10 cellular contexts compared by ENCODE assay signal in genomic region chr1:149916193-149916926, GRCh38. TPM values are rescaled to one million over a fixed set of nuclear protein-coding genes. Genes with fewer than 3 reads are reported as not detected.
DNase-seq lines count a peak whose midpoint lies in the region; ATAC-seq and TF ChIP-seq lines count a peak whose summit lies in the region.
"Had no signal": no experiment of that assay in that cellular context is flagged by ENCODE, and none has a peak within 500 bp of the region (broad histone marks: within the 10 kb centered on the region; RNA-seq: fewer than 3 reads in every experiment).

No MANE protein-coding gene starts in this region.

- TF ChIP-seq CTCF in cardiac muscle cell (IDR thresholded peaks at IDR 0.05; ENCODE audit: low read depth, low read length) (no peak), kidney epithelial cell (IDR thresholded peaks at IDR 0.05; ENCODE audit: insufficient read depth, low read length, poor library complexity, severe bottlenecking) (no peak), vagina (IDR thresholded peaks at IDR 0.05) (no peak)

- H3K36me3 Mint-ChIP-seq in activated naive CD8-positive, alpha-beta T cell, result peaks cover 2% of the 10 kb centered on the region

- intact Hi-C loops in cardiac septum (cut with DNase I), result no loop called here
- intact Hi-C loops in vagina (cut with DNase I), result no loop called here
- intact Hi-C loops in Right ventricle myocardium inferior (cut with DNase I), result no loop called here

- peak overlapping the region; percentile 89 for H3K4me3 Mint-ChIP-seq in activated naive CD8-positive, alpha-beta T cell

- ATAC-seq in HG03354 (IDR thresholded peaks at IDR 0.05; ENCODE audit: poor library complexity, severe bottlenecking, unreplicated experiment) (no peak), Right ventricle myocardium inferior (no peak)

- peaks cover 39% of the 10 kb centered on the region for H3K4me1 Mint-ChIP-seq in activated naive CD8-positive, alpha-beta T cell (ENCODE audit: low read depth)

- H3K36me3 ChIP-seq in cardiac muscle cell, result no peaks in the 10 kb centered on the region
- H3K36me3 ChIP-seq in kidney epithelial cell (ENCODE audit: control insufficient read depth, insufficient read depth, low read length), result no peaks in the 10 kb centered on the region
- no peaks in the 10 kb centered on the region for H3K36me3 ChIP-seq in vagina

- peak overlapping the region; percentile 63 for H3K4me3 ChIP-seq in cardiac muscle cell
- peak overlapping the region; percentile 70 for H3K4me3 ChIP-seq in kidney epithelial cell (ENCODE audit: low read depth, low read length)
- H3K4me3 ChIP-seq in vagina, result peak overlapping the region; percentile 61 to 69
- H3K4me3 ChIP-seq: MG63 had no signal

- TF ChIP-seq POLR2A in vagina (IDR thresholded peaks at IDR 0.05), result no peak

- no peaks in the 10 kb centered on the region for H3K27me3 Mint-ChIP-seq in activated naive CD8-positive, alpha-beta T cell

- no peaks in the 10 kb centered on the region for H3K9me3 Mint-ChIP-seq in activated naive CD8-positive, alpha-beta T cell (ENCODE audit: low read depth)

- no peaks in the 10 kb centered on the region for H3K27me3 ChIP-seq in cardiac muscle cell
- H3K27me3 ChIP-seq in kidney epithelial cell (ENCODE audit: control insufficient read depth, insufficient read depth, low read length), result no peaks in the 10 kb centered on the region
- H3K27me3 ChIP-seq in vagina, result no peaks in the 10 kb centered on the region
- H3K27me3 ChIP-seq: MG63 had no signal

- H3K27ac Mint-ChIP-seq in activated naive CD8-positive, alpha-beta T cell, result peak overlapping the region; percentile 59

- peak overlapping the region; percentile 89 for H3K27ac ChIP-seq in cardiac muscle cell
- no peak overlapping the region for H3K27ac ChIP-seq in vagina
- H3K27ac ChIP-seq: heart right ventricle had no signal

- peak in 1 of 2 donors; percentile 28 for DNase-seq in cardiac muscle cell (ENCODE audit: low read depth in 1 of 2, low spot score in 1 of 2)
- DNase-seq in cardiac septum (ENCODE audit: low spot score), result no peak
- no peak for DNase-seq in kidney epithelial cell (ENCODE audit: low read depth)
- DNase-seq in vagina (ENCODE audit: extremely low spot score in 2 of 2), result no peak
- DNase-seq in NCI-H2227 treated with DMSO at 0.1 percent for 48 hours (lab: John Stamatoyannopoulos, UW), result no peak
- no peak for DNase-seq in Right ventricle myocardium inferior (ENCODE audit: missing footprints)
- DNase-seq: heart right ventricle, MG63 had no signal

- peaks cover 18% of the 10 kb centered on the region for H3K4me1 ChIP-seq in cardiac muscle cell (ENCODE audit: low read depth)
- H3K4me1 ChIP-seq in vagina, result peaks cover 27% of the 10 kb centered on the region

- H3K9me3 ChIP-seq in cardiac muscle cell (ENCODE audit: low read depth) (no peaks in the 10 kb centered on the region), vagina (no peaks in the 10 kb centered on the region)
- H3K9me3 ChIP-seq: heart right ventricle, MG63 had no signal

RNA-seq across cellular contexts. Expression of gene SV2A, which starts 1.3 kb away (rescaled TPM):
- total RNA-seq in cardiac muscle cell, result 19.2 and 21.9 TPM in 2 replicates
- polyA plus RNA-seq in cardiac muscle cell, result 20.0 and 23.3 TPM in 2 replicates
- total RNA-seq in cardiac septum, result 0.83 TPM
- 13.2 and 14.1 TPM in 2 replicates for total RNA-seq in kidney epithelial cell
- 7.6 TPM for total RNA-seq in vagina
- 0.51 TPM for total RNA-seq in Right ventricle myocardium inferior

RNA-seq across cellular contexts. Expression of gene SF3B4, which starts 11.2 kb away (rescaled TPM):
- 18.1 and 19.1 TPM in 2 replicates for total RNA-seq in cardiac muscle cell
- 74.9 and 75.8 TPM in 2 replicates for polyA plus RNA-seq in cardiac muscle cell
- 30.3 TPM for total RNA-seq in cardiac septum
- total RNA-seq in kidney epithelial cell, result 33.1 and 42.2 TPM in 2 replicates
- total RNA-seq in vagina, result 21.6 TPM
- total RNA-seq in Right ventricle myocardium inferior, result 24.8 TPM

RNA-seq across cellular contexts. Expression of gene BOLA1, which starts 17.0 kb away (rescaled TPM):
- total RNA-seq in cardiac muscle cell (26.2 and 46.0 TPM in 2 replicates), cardiac septum (13.8 TPM), kidney epithelial cell (17.7 and 27.9 TPM in 2 replicates), vagina (43.0 TPM), Right ventricle myocardium inferior (15.3 TPM)
- 32.5 and 34.0 TPM in 2 replicates for polyA plus RNA-seq in cardiac muscle cell

RNA-seq across cellular contexts. Expression of gene MTMR11, which starts 20.3 kb away (rescaled TPM):
- total RNA-seq in cardiac muscle cell (1.0 and 1.3 TPM in 2 replicates), cardiac septum (6.1 TPM), kidney epithelial cell (14.1 and 27.9 TPM in 2 replicates), vagina (16.9 TPM), Right ventricle myocardium inferior (3.5 TPM)
- 0.56 and 2.3 TPM in 2 replicates for polyA plus RNA-seq in cardiac muscle cell
